23 cellular contexts compared by ENCODE assay signal in the genomic region with DNA sequence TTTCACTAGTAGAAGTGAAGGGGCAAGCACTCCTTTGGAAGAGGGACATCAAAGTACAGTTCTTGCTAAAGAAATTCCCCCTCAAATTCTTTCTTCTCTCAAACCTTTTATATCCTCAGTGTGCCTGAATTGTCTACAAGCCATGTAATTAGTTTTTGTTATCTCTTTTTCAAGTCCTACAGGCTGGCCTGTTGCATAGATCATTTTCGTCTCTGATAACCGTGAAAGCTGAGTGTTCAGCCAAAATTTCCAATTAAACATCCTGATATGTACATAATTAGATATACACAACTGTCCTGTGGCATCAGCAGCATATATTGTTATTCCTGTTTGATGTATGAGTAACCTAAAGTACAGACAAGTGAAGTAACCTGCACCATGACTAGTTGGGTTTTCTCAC.
"Had no signal": no experiment of that assay in that cellular context is flagged by ENCODE, and none has a peak within 500 bp of the region (broad histone marks: within the 10 kb centered on the region; RNA-seq: fewer than 3 reads in every experiment).

No MANE protein-coding gene starts in this region.

- H3K4me3 ChIP-seq: colonic mucosa, coronary artery, dorsolateral prefrontal cortex, esophagus muscularis mucosa, esophagus squamous epithelium, gastrocnemius medialis, gastroesophageal sphincter, heart left ventricle, heart right ventricle had no signal

- H3K36me3 ChIP-seq: colonic mucosa, esophagus muscularis mucosa, esophagus squamous epithelium, gastrocnemius medialis, gastroesophageal sphincter, heart left ventricle, heart right ventricle had no signal

- DNase-seq: colonic mucosa; cortex of kidney; dermis blood vessel endothelial cell; dorsolateral prefrontal cortex; effector CD4-positive, alpha-beta T cell; effector CD8-positive, alpha-beta T cell; effector memory CD4-positive, alpha-beta T cell; effector memory CD8-positive, alpha-beta T cell; endodermal cell; esophagus squamous epithelium; foreskin fibroblast; foreskin keratinocyte; foreskin melanocyte; gastrocnemius medialis; glutamatergic neuron; head of caudate nucleus; heart left ventricle; heart right ventricle had no signal

- ATAC-seq: effector memory CD8-positive, alpha-beta T cell; esophagus mucosa; foreskin keratinocyte; gastrocnemius medialis; gastroesophageal sphincter; heart left ventricle; heart right ventricle had no signal

- H3K4me1 ChIP-seq: colonic mucosa, esophagus muscularis mucosa, esophagus squamous epithelium, foreskin keratinocyte, gastrocnemius medialis, gastroesophageal sphincter, heart left ventricle, heart right ventricle had no signal

- H3K27ac ChIP-seq: colonic mucosa, coronary artery, epithelial cell of prostate, esophagus muscularis mucosa, esophagus squamous epithelium, foreskin keratinocyte, gastrocnemius medialis, gastroesophageal sphincter, heart left ventricle, heart right ventricle had no signal

- H3K9me3 ChIP-seq: colonic mucosa, esophagus muscularis mucosa, esophagus squamous epithelium, gastrocnemius medialis, gastroesophageal sphincter, heart left ventricle, heart right ventricle had no signal

- H3K27me3 ChIP-seq: colonic mucosa, dorsolateral prefrontal cortex, esophagus muscularis mucosa, esophagus squamous epithelium, foreskin keratinocyte, gastrocnemius medialis, gastroesophageal sphincter, heart left ventricle, heart right ventricle had no signal
